24 cellular contexts compared by ENCODE assay signal in genomic region chr7:2205036-2205780, GRCh38. TPM values are rescaled to one million over a fixed set of nuclear protein-coding genes. Genes with fewer than 3 reads are reported as not detected.
DNase-seq lines count a peak whose midpoint lies in the region; ATAC-seq and TF ChIP-seq lines count a peak whose summit lies in the region.
"Had no signal": no experiment of that assay in that cellular context is flagged by ENCODE, and none has a peak within 500 bp of the region (broad histone marks: within the 10 kb centered on the region; RNA-seq: fewer than 3 reads in every experiment).

No MANE protein-coding gene starts in this region.

- intact Hi-C loops in Right ventricle myocardium inferior (cut with DNase I), result no loop called here
- intact Hi-C loops in heart right ventricle (cut with DNase I), result loop anchor here in 8 of 10 donors (5.0 to 10.0 kb wide), 10 partner anchors 100 to 628 kb away; partner anchors contain the start of gene ELFN1 (in 1 of the 8)

- no peak for TF ChIP-seq CTCF in heart right ventricle (IDR thresholded peaks at IDR 0.05)
- TF ChIP-seq CTCF in choroid plexus epithelial cell (conservative IDR thresholded peaks at IDR 0.05; ENCODE audit: low read depth, low read length), result no peak
- TF ChIP-seq CTCF in neural crest cell (conservative IDR thresholded peaks at IDR 0.05), result no peak
- no peak for TF ChIP-seq CTCF in type B pancreatic cell (conservative IDR thresholded peaks at IDR 0.05)

- DNase-seq in Right ventricle myocardium inferior (ENCODE audit: missing footprints), result peak; percentile 53
- DNase-seq in heart right ventricle, result no peak
- DNase-seq in choroid plexus epithelial cell (ENCODE audit: low read depth), result peak; percentile 39
- DNase-seq in neural crest cell (ENCODE audit: low read depth, low spot score), result no peak
- DNase-seq in type B pancreatic cell (ENCODE audit: extremely low spot score, unreplicated experiment), result no peak
- no peak for DNase-seq in occipital lobe (lab: John Stamatoyannopoulos, UW)
- no peak for DNase-seq in hepatic stellate cell (ENCODE audit: low spot score)
- DNase-seq: activated CD8-positive, alpha-beta T cell treated with anti-CD3 and anti-CD28 coated beads for 36 hours; activated T-cell treated with anti-CD3 and anti-CD28 coated beads, Interleukin-2, amount 50 U/mL, for 72 hours; BE2C; COR-L47; HCEC 1CT; Kasumi-1; NCI-H2107; nucleus accumbens; RPMI8226; stimulated activated CD4-positive, alpha-beta T cell treated with anti-CD3 and anti-CD28 coated beads, Interleukin-2, amount 100 ng/mL, for 24 hours; stimulated activated naive CD8-positive, alpha-beta T cell treated with anti-CD3 and anti-CD28 coated beads, Interleukin-15, Interleukin-2, amounts not matched to agents 100 U/mL and 50 U/mL, for 24 hours; trophoblast cell had no signal

- 95 to 96% methylated on average over 16 of the region's 16 CpGs for WGBS in heart right ventricle, 2 donors

- H3K27ac Mint-ChIP-seq in neural crest cell (ENCODE audit: unreplicated experiment) (peak overlapping the region; percentile 81), type B pancreatic cell (peak overlapping the region; percentile 52)
- H3K27ac Mint-ChIP-seq: activated CD8-positive, alpha-beta T cell treated with anti-CD3 and anti-CD28 coated beads for 36 hours; activated naive CD4-positive, alpha-beta T cell treated with anti-CD3 and anti-CD28 coated beads, Interleukin-2, amount 50 U/mL, for 72 hours; activated T-cell treated with anti-CD3 and anti-CD28 coated beads, Interleukin-2, amount 50 U/mL, for 72 hours had no signal

- H3K36me3 ChIP-seq in heart right ventricle, result peaks cover 0 to 48% (median 7%) of the 10 kb centered on the region in 9 donors

- no peaks in the 10 kb centered on the region for H3K9me3 ChIP-seq in heart right ventricle
- H3K9me3 ChIP-seq: A549, BE2C, left lung had no signal

- H3K9me3 Mint-ChIP-seq in neural crest cell (no peaks in the 10 kb centered on the region), type B pancreatic cell (no peaks in the 10 kb centered on the region)
- H3K9me3 Mint-ChIP-seq: activated CD8-positive, alpha-beta T cell treated with anti-CD3 and anti-CD28 coated beads for 36 hours; activated naive CD4-positive, alpha-beta T cell treated with anti-CD3 and anti-CD28 coated beads, Interleukin-2, amount 50 U/mL, for 72 hours; activated T-cell treated with anti-CD3 and anti-CD28 coated beads, Interleukin-2, amount 50 U/mL, for 72 hours had no signal

- H3K4me3 ChIP-seq in heart right ventricle (no peak overlapping the region), choroid plexus epithelial cell (ENCODE audit: low read depth, low read length) (no peak overlapping the region)
- H3K4me3 ChIP-seq: A549, left lung had no signal

- H3K27me3 Mint-ChIP-seq in neural crest cell (ENCODE audit: low read depth), result no peaks in the 10 kb centered on the region
- H3K27me3 Mint-ChIP-seq in type B pancreatic cell, result no peaks in the 10 kb centered on the region
- H3K27me3 Mint-ChIP-seq: activated CD8-positive, alpha-beta T cell treated with anti-CD3 and anti-CD28 coated beads for 36 hours had no signal

- no peak overlapping the region for H3K27ac ChIP-seq in heart right ventricle
- H3K27ac ChIP-seq: A549, left lung had no signal

- no peak overlapping the region for H3K4me3 Mint-ChIP-seq in neural crest cell
- H3K4me3 Mint-ChIP-seq in type B pancreatic cell, result no peak overlapping the region
- H3K4me3 Mint-ChIP-seq: activated CD8-positive, alpha-beta T cell treated with anti-CD3 and anti-CD28 coated beads for 36 hours; activated T-cell treated with anti-CD3 and anti-CD28 coated beads, Interleukin-2, amount 50 U/mL, for 72 hours had no signal

- H3K4me1 ChIP-seq in heart right ventricle, result peaks cover 0 to 21% (median 9%) of the 10 kb centered on the region in 9 donors
- H3K4me1 ChIP-seq: A549, left lung had no signal

- H3K27me3 ChIP-seq in heart right ventricle, result no peaks in the 10 kb centered on the region
- H3K27me3 ChIP-seq: BE2C, left lung had no signal

- H3K36me3 Mint-ChIP-seq in neural crest cell (ENCODE audit: low read depth), result peaks cover 9% of the 10 kb centered on the region
- H3K36me3 Mint-ChIP-seq in type B pancreatic cell, result peaks cover 21% of the 10 kb centered on the region
- H3K36me3 Mint-ChIP-seq: activated naive CD4-positive, alpha-beta T cell treated with anti-CD3 and anti-CD28 coated beads, Interleukin-2, amount 50 U/mL, for 72 hours had no signal

- H3K4me1 Mint-ChIP-seq in neural crest cell, result peaks cover 16% of the 10 kb centered on the region
- peaks cover 25% of the 10 kb centered on the region for H3K4me1 Mint-ChIP-seq in type B pancreatic cell (ENCODE audit: unreplicated experiment)

- no peak for ATAC-seq in Right ventricle myocardium inferior
- ATAC-seq in heart right ventricle, result no peak
- ATAC-seq in GM18867 (IDR thresholded peaks at IDR 0.05; ENCODE audit: unreplicated experiment), result no peak
- ATAC-seq: A549; activated CD4-positive, CD25-positive, alpha-beta regulatory T cell treated with anti-CD3 and anti-CD28 coated beads, Interleukin-2, amount 50 U/mL, for 24 hours; activated CD8-positive, alpha-beta T cell treated with anti-CD3 and anti-CD28 coated beads for 36 hours; activated naive CD4-positive, alpha-beta T cell treated with anti-CD3 and anti-CD28 coated beads, Interleukin-2, amount 50 U/mL, for 72 hours; activated T-cell treated with anti-CD3 and anti-CD28 coated beads, Interleukin-2, amount 50 U/mL, for 72 hours; left lung; stimulated activated naive CD8-positive, alpha-beta T cell treated with anti-CD3 and anti-CD28 coated beads, Interleukin-15, Interleukin-2, amounts not matched to agents 100 U/mL and 50 U/mL, for 24 hours had no signal

RNA-seq across cellular contexts. Expression of gene MAD1L1, which starts 27.5 kb away (rescaled TPM):
- total RNA-seq in Right ventricle myocardium inferior (19.1 TPM), heart right ventricle (10 to 100 TPM; 13.8 to 22.4 (median 18.7) TPM), neural crest cell (49.7 and 53.8 TPM in 2 replicates), type B pancreatic cell (ENCODE audit: low replicate concordance) (32.0 and 40.7 TPM in 2 replicates), occipital lobe (24.2 TPM)
- 10 to 100 TPM; 30.4 to 46.8 TPM for polyA plus RNA-seq in heart right ventricle

RNA-seq across cellular contexts. Expression of gene MRM2, which starts 36.8 kb away (rescaled TPM):
- total RNA-seq in Right ventricle myocardium inferior (20.7 TPM), heart right ventricle (10 to 100 TPM; 16.5 to 22.2 (median 19.6) TPM), neural crest cell (45.1 and 48.5 TPM in 2 replicates), type B pancreatic cell (ENCODE audit: low replicate concordance) (29.3 and 35.3 TPM in 2 replicates), occipital lobe (15.0 TPM)
- polyA plus RNA-seq in heart right ventricle, result 10 to 100 TPM; 14.2 to 25.0 TPM

RNA-seq across cellular contexts. Expression of gene NUDT1, which starts 36.8 kb away (rescaled TPM):
- 13.6 TPM for total RNA-seq in Right ventricle myocardium inferior
- total RNA-seq in heart right ventricle, result 10 to 100 TPM in 8 of 10 donors, 1 to 10 TPM in 2; 7.7 to 15.8 (median 11.9) TPM
- 10 to 100 TPM; 16.1 to 35.8 TPM for polyA plus RNA-seq in heart right ventricle
- total RNA-seq in neural crest cell, result 54.9 and 60.2 TPM in 2 replicates
- total RNA-seq in type B pancreatic cell (ENCODE audit: low replicate concordance), result 25.1 and 32.2 TPM in 2 replicates
- 13.7 TPM for total RNA-seq in occipital lobe

Comparison
In these comparisons a context has a peak if more than half of its experiments do, and no peak if none do; other contexts are left out.
1. DNase-seq: peak in Right ventricle myocardium inferior (single experiment) and choroid plexus epithelial cell (single experiment); none in heart right ventricle (0 of 2), neural crest cell (single experiment), type B pancreatic cell (single experiment), occipital lobe (single experiment) and hepatic stellate cell (single experiment).